In genomic region chr10:50497758-50498157, GRCh38 we compare ENCODE assay signal across 8 cellular contexts.
DNase-seq lines count a peak whose midpoint lies in the region; ATAC-seq and TF ChIP-seq lines count a peak whose summit lies in the region.

No MANE protein-coding gene starts in this region.

- POLR2A ChIA-PET in AG04449 (lab: Yijun Ruan, JAX): no interaction called here

- H3K4me1 Mint-ChIP-seq in central memory CD8-positive, alpha-beta T cell: peaks cover 41% of the 10 kb centered on the region

- H3K4me3 Mint-ChIP-seq in central memory CD8-positive, alpha-beta T cell: no peak overlapping the region

- no peaks in the 10 kb centered on the region for H3K27me3 Mint-ChIP-seq in central memory CD8-positive, alpha-beta T cell

- H3K9me3 Mint-ChIP-seq in central memory CD8-positive, alpha-beta T cell: no peaks in the 10 kb centered on the region

- CTCF ChIA-PET in AG04449 (lab: Yijun Ruan, JAX): no interaction called here

- peaks cover 8% of the 10 kb centered on the region for H3K4me1 ChIP-seq in skeletal muscle satellite cell (ENCODE audit: control insufficient read depth, insufficient read depth, low read length)

- no peaks in the 10 kb centered on the region for H3K9me3 ChIP-seq in skeletal muscle satellite cell (replicated peaks; ENCODE audit: low read length)

- DNase-seq in AG04449 (ENCODE audit: low read depth, low spot score): peak; percentile 53
- DNase-seq in central memory CD8-positive, alpha-beta T cell (ENCODE audit: low spot score in 2 of 2): no peak
- no peak for DNase-seq in activated effector memory CD4-positive, alpha-beta T cell treated with anti-CD3 and anti-CD28 coated beads, Interleukin-2, amount 50 U/mL, for 16 hours
- DNase-seq in NCI-H146 (lab: John Stamatoyannopoulos, UW): no peak
- DNase-seq in cerebellar cortex (ENCODE audit: low spot score): no peak

- no peaks in the 10 kb centered on the region for H3K27me3 ChIP-seq in skeletal muscle satellite cell (ENCODE audit: control insufficient read depth, insufficient read depth, low read length)

- peak overlapping the region; percentile 47 for H3K4me2 ChIP-seq in skeletal muscle satellite cell (ENCODE audit: low read length)

- ATAC-seq in GM19328 (IDR thresholded peaks at IDR 0.05; ENCODE audit: unreplicated experiment) (peak; percentile 83), HG03196 (IDR thresholded peaks at IDR 0.05; ENCODE audit: unreplicated experiment) (peak; percentile 87)
- ATAC-seq in central memory CD8-positive, alpha-beta T cell (replicated peaks; ENCODE audit: extremely low read depth, poor library complexity, severe bottlenecking): no peak

- H3K9ac ChIP-seq in skeletal muscle satellite cell (ENCODE audit: low read depth, low read length): peak overlapping the region; percentile 28

- no peaks in the 10 kb centered on the region for H3K36me3 ChIP-seq in skeletal muscle satellite cell (ENCODE audit: insufficient read depth, low read length)

- no peak overlapping the region for H3K4me3 ChIP-seq in AG04449 (ENCODE audit: low read depth, low read length)
- H3K4me3 ChIP-seq in skeletal muscle satellite cell (ENCODE audit: low read length): no peak overlapping the region

- H3K27ac Mint-ChIP-seq in central memory CD8-positive, alpha-beta T cell (ENCODE audit: low read depth): peak overlapping the region; percentile 38

- H3K36me3 Mint-ChIP-seq in central memory CD8-positive, alpha-beta T cell (ENCODE audit: insufficient read depth): peaks cover 1% of the 10 kb centered on the region

- TF ChIP-seq CTCF in AG04449 (IDR thresholded peaks at IDR 0.05; ENCODE audit: insufficient read depth, low read length, missing control alignments): no peak
